ENCODE assay signal across 8 cellular contexts in the genomic region with DNA sequence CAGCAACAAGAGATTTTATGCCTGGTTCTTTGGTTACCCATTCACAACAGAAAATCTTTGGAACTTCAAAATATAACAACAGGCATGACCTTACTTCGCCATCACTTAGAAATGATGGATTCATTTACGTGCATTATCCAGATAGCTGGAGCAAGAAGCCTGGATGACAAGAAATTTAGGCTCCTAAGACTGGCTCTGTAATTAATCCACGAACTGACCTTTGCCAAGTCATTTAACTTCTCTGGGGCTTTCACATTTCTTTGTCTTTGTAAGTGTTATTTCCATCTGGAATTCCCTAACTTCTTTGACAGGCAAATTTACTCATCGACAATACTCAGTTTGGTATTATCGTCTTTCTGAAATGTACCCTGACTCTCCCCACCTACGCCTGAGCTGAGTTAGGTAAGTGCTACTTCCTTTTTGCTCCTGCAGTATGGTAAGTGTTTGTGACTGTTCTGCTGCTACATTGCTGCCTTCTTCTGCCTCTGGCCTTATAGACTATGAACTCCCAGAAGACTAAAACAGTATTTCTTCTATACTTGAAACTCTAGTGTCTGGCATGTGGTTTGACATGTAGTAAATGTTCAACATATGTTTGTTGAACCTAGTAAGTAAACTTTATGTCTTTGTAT.
A peak's percentile ranks its signal among the peaks of the same experiment; 100 is the strongest.
DNase-seq lines count a peak whose midpoint lies in the region; ATAC-seq lines count a peak whose summit lies in the region.

No MANE protein-coding gene starts in this region.

- peaks cover 58% of the 10 kb centered on the region for H3K4me1 Mint-ChIP-seq in stimulated activated naive CD8-positive, alpha-beta T cell treated with anti-CD3 and anti-CD28 coated beads, Interleukin-15, Interleukin-2, amounts not matched to agents 100 ng/mL and 50 ng/mL, for 24 hours (ENCODE audit: low read depth)

- peak; percentile 70 for DNase-seq in activated effector memory CD4-positive, alpha-beta T cell treated with anti-CD3 and anti-CD28 coated beads, Interleukin-2, amount 50 U/mL, for 16 hours
- no peak for DNase-seq in activated effector memory CD4-positive, alpha-beta T cell treated with Interleukin-2 at 50 U/mL for 16 hours
- DNase-seq in activated CD4-positive, alpha-beta T cell treated with anti-CD3 and anti-CD28 coated beads, Interleukin-2, amount 50 U/mL, for 48 hours = peak; percentile 33 to 57
- DNase-seq in HK-2 (ENCODE audit: unreplicated experiment) = no peak
- DNase-seq in COLO668 (lab: John Stamatoyannopoulos, UW; ENCODE audit: unreplicated experiment) = no peak
- no peak for DNase-seq in SIG-M5 treated with dmso at 0.1 percent for 504 hours (lab: John Stamatoyannopoulos, UW; ENCODE audit: unreplicated experiment)

- H3K9me3 Mint-ChIP-seq in stimulated activated naive CD8-positive, alpha-beta T cell treated with anti-CD3 and anti-CD28 coated beads, Interleukin-15, Interleukin-2, amounts not matched to agents 100 ng/mL and 50 ng/mL, for 24 hours = no peaks in the 10 kb centered on the region

- H3K4me3 Mint-ChIP-seq in stimulated activated naive CD8-positive, alpha-beta T cell treated with anti-CD3 and anti-CD28 coated beads, Interleukin-15, Interleukin-2, amounts not matched to agents 100 ng/mL and 50 ng/mL, for 24 hours = peak overlapping the region; percentile 61

- ATAC-seq in HG02885 (IDR thresholded peaks at IDR 0.05; ENCODE audit: poor library complexity, unreplicated experiment) = peak; percentile 90

- peak overlapping the region; percentile 99 for H3K27ac Mint-ChIP-seq in stimulated activated naive CD8-positive, alpha-beta T cell treated with anti-CD3 and anti-CD28 coated beads, Interleukin-15, Interleukin-2, amounts not matched to agents 100 ng/mL and 50 ng/mL, for 24 hours

- H3K27me3 Mint-ChIP-seq in stimulated activated naive CD8-positive, alpha-beta T cell treated with anti-CD3 and anti-CD28 coated beads, Interleukin-15, Interleukin-2, amounts not matched to agents 100 ng/mL and 50 ng/mL, for 24 hours = no peaks in the 10 kb centered on the region

- no peaks in the 10 kb centered on the region for H3K36me3 Mint-ChIP-seq in stimulated activated naive CD8-positive, alpha-beta T cell treated with anti-CD3 and anti-CD28 coated beads, Interleukin-15, Interleukin-2, amounts not matched to agents 100 ng/mL and 50 ng/mL, for 24 hours (ENCODE audit: low read depth)

Comparison
In these comparisons a context has a peak if more than half of its experiments do, and no peak if none do; other contexts are left out.
1. DNase-seq: peak in activated effector memory CD4-positive, alpha-beta T cell treated with anti-CD3 and anti-CD28 coated beads, Interleukin-2, amount 50 U/mL, for 16 hours (single experiment) and activated CD4-positive, alpha-beta T cell treated with anti-CD3 and anti-CD28 coated beads, Interleukin-2, amount 50 U/mL, for 48 hours (2 of 2); none in activated effector memory CD4-positive, alpha-beta T cell treated with Interleukin-2 at 50 U/mL for 16 hours (single experiment), HK-2 (single experiment), COLO668 (single experiment) and SIG-M5 treated with dmso at 0.1 percent for 504 hours (single experiment).